Comparison of ENCODE assay signal across 21 cellular contexts in genomic region chr4:4491396-4491893, GRCh38. TPM values are rescaled to one million over a fixed set of nuclear protein-coding genes. Genes with fewer than 3 reads are reported as not detected.
A peak's percentile ranks its signal among the peaks of the same experiment; 100 is the strongest.
DNase-seq lines count a peak whose midpoint lies in the region; ATAC-seq, FAIRE-seq and TF ChIP-seq lines count a peak whose summit lies in the region.
"Had no signal": no experiment of that assay in that cellular context is flagged by ENCODE, and none has a peak within 500 bp of the region (broad histone marks: within the 10 kb centered on the region; RNA-seq: fewer than 3 reads in every experiment).

No MANE protein-coding gene starts in this region.

- BruUV-seq in A673 (replicated peaks; lab: Mats Ljungman, UMichigan), result no TSS peak

- H3K27me3 ChIP-seq in A673 (replicated peaks; ENCODE audit: insufficient read depth, low read depth, low read length, poor library complexity) (no peaks in the 10 kb centered on the region), OCI-LY3 (ENCODE audit: low read depth, low read length) (no peaks in the 10 kb centered on the region), right atrium auricular region (no peaks in the 10 kb centered on the region)
- H3K27me3 ChIP-seq: ascending aorta had no signal

- no peak for TF ChIP-seq CTCF in A673 (conservative IDR thresholded peaks at IDR 0.05; ENCODE audit: low read depth, low read length)
- TF ChIP-seq CTCF in OCI-LY3 (IDR thresholded peaks at IDR 0.05; ENCODE audit: low read depth, low read length), result no peak
- no peak for TF ChIP-seq CTCF in D721Med (IDR thresholded peaks at IDR 0.05; ENCODE audit: insufficient read depth, missing control alignments)
- no peak for TF ChIP-seq CTCF in right atrium auricular region (IDR thresholded peaks at IDR 0.05)
- TF ChIP-seq CTCF in natural killer cell (IDR thresholded peaks at IDR 0.05), result no peak

- H3K4me3 ChIP-seq in A673 (ENCODE audit: low read depth, low read length, poor library complexity, severe bottlenecking) (peak overlapping the region; percentile 24), OCI-LY3 (ENCODE audit: low read length) (peak overlapping the region; percentile 72), right atrium auricular region (no peak overlapping the region)
- H3K4me3 ChIP-seq: ascending aorta, HAP-1, prostate gland, skin epidermis had no signal

- CTCF ChIA-PET in A673 (lab: Charles Lee), result no interaction called here

- no peak overlapping the region for H3K4me3 Mint-ChIP-seq in natural killer cell
- H3K4me3 Mint-ChIP-seq: endodermal cell had no signal

- no peaks in the 10 kb centered on the region for H3K9me3 ChIP-seq in A673 (ENCODE audit: low read depth, low read length, poor library complexity, severe bottlenecking)
- H3K9me3 ChIP-seq in OCI-LY3 (ENCODE audit: insufficient read depth, low read length), result no peaks in the 10 kb centered on the region
- no peaks in the 10 kb centered on the region for H3K9me3 ChIP-seq in right atrium auricular region
- H3K9me3 ChIP-seq: ascending aorta, HAP-1, prostate gland had no signal

- intact Hi-C loops in A673 (cut with micrococcal nuclease; ENCODE audit: unreplicated experiment), result no loop called here
- intact Hi-C loops in natural killer cell (cut with micrococcal nuclease), result no loop called here

- H3K9me3 Mint-ChIP-seq in natural killer cell, result no peaks in the 10 kb centered on the region
- H3K9me3 Mint-ChIP-seq: endodermal cell; natural killer cell treated with Interleukin-12 subunit alpha and Interleukin-12 subunit beta and Interleukin-15 and Interleukin-18, amount 100 ng/mL, for 72 hours had no signal

- peak; percentile 36 for ATAC-seq in GM21723 (IDR thresholded peaks at IDR 0.05; ENCODE audit: unreplicated experiment)
- ATAC-seq in natural killer cell, result no peak
- ATAC-seq: natural killer cell treated with Interleukin-12 subunit alpha and Interleukin-12 subunit beta and Interleukin-15 and Interleukin-18, amount 100 ng/mL, for 72 hours had no signal

- H3K27ac ChIP-seq in A673 (ENCODE audit: low read depth, low read length, poor library complexity, severe bottlenecking), result peak overlapping the region; percentile 13
- peak overlapping the region; percentile 72 for H3K27ac ChIP-seq in OCI-LY3 (ENCODE audit: low read length)
- H3K27ac ChIP-seq in right atrium auricular region, result no peak overlapping the region
- H3K27ac ChIP-seq: ascending aorta, prostate gland had no signal

- no peaks in the 10 kb centered on the region for H3K36me3 Mint-ChIP-seq in natural killer cell
- H3K36me3 Mint-ChIP-seq: natural killer cell treated with Interleukin-12 subunit alpha and Interleukin-12 subunit beta and Interleukin-15 and Interleukin-18, amount 100 ng/mL, for 72 hours had no signal

- H3K27me3 Mint-ChIP-seq in natural killer cell (ENCODE audit: low read depth in 2 of 2), result no peaks in the 10 kb centered on the region
- H3K27me3 Mint-ChIP-seq: natural killer cell treated with Interleukin-12 subunit alpha and Interleukin-12 subunit beta and Interleukin-15 and Interleukin-18, amount 100 ng/mL, for 72 hours had no signal

- peaks cover 22% of the 10 kb centered on the region for H3K4me1 ChIP-seq in A673 (ENCODE audit: insufficient read depth, low read length, poor library complexity, severe bottlenecking)
- H3K4me1 ChIP-seq in OCI-LY3 (ENCODE audit: low read length), result peaks cover 43% of the 10 kb centered on the region
- H3K4me1 ChIP-seq in right atrium auricular region, result peaks cover 0 to 3% of the 10 kb centered on the region in 2 donors
- H3K4me1 ChIP-seq: ascending aorta, prostate gland had no signal

- peak overlapping the region; percentile 85 for H3K4me2 ChIP-seq in OCI-LY3 (ENCODE audit: low read length)

- H3K4me1 Mint-ChIP-seq in natural killer cell, result peaks cover 5 to 18% of the 10 kb centered on the region in 2 donors
- H3K4me1 Mint-ChIP-seq: endodermal cell had no signal

- H3K27ac Mint-ChIP-seq in natural killer cell, result no peak overlapping the region
- H3K27ac Mint-ChIP-seq: endodermal cell had no signal

- no peak for FAIRE-seq in D721Med (lab: Jason Lieb, UNC)

- no peak overlapping the region for H2AFZ ChIP-seq in OCI-LY3 (ENCODE audit: low read depth, low read length)

- DNase-seq in A673 (ENCODE audit: low spot score), result peak; percentile 16
- peak; percentile 15 for DNase-seq in germinal center (ENCODE audit: low spot score)
- DNase-seq in SKM-1 (lab: John Stamatoyannopoulos, UW; ENCODE audit: unreplicated experiment), result no peak
- DNase-seq in D721Med (ENCODE audit: insufficient read length, low spot score), result no peak
- no peak for DNase-seq in right atrium auricular region (ENCODE audit: low spot score)
- DNase-seq in natural killer cell, result no peak
- DNase-seq: 8988T; activated naive CD4-positive, alpha-beta T cell treated with Interleukin-2 at 50 U/mL for 16 hours; C1 segment of cervical spinal cord; endodermal cell; hypothalamus; NCI-H146; NCI-H82; T-helper 1 cell had no signal

- peaks cover 28% of the 10 kb centered on the region for H4K20me1 ChIP-seq in OCI-LY3 (ENCODE audit: insufficient read depth, low read length)

- H3K79me2 ChIP-seq in OCI-LY3 (ENCODE audit: low read length), result peaks cover 32% of the 10 kb centered on the region

- POLR2A ChIA-PET in A673 (lab: Charles Lee; ENCODE audit: low non-redundant PET), result no interaction called here

- H3K36me3 ChIP-seq in A673 (ENCODE audit: insufficient read depth, low read length, poor library complexity, severe bottlenecking) (no peaks in the 10 kb centered on the region), OCI-LY3 (replicated peaks; ENCODE audit: low read depth, low read length) (no peaks in the 10 kb centered on the region), right atrium auricular region (no peaks in the 10 kb centered on the region)
- H3K36me3 ChIP-seq: ascending aorta, HAP-1, prostate gland had no signal

- peak overlapping the region; percentile 54 for H3K9ac ChIP-seq in OCI-LY3 (ENCODE audit: low read length)

RNA-seq across cellular contexts. Expression of gene STX18, which starts 50.4 kb away (rescaled TPM):
- total RNA-seq in A673 (2021) (31.0 and 34.3 TPM in 2 replicates), right atrium auricular region (10 to 100 TPM in 1 of 2 donors, 1 to 10 TPM in 1; 8.8 to 10.8 TPM), natural killer cell (10 to 100 TPM; 23.1 to 32.8 (median 29.0) TPM)

Comparison
In these comparisons a context has a peak if more than half of its experiments do, and no peak if none do; other contexts are left out.
1. DNase-seq: peak in A673 (single experiment) and germinal center (single experiment); none in SKM-1 (single experiment), D721Med (single experiment), right atrium auricular region (single experiment) and natural killer cell (single experiment).
2. H3K27ac ChIP-seq: peak in A673 (single experiment) and OCI-LY3 (single experiment); none in right atrium auricular region (0 of 2).
3. H3K4me3 ChIP-seq: peak in A673 (single experiment) and OCI-LY3 (single experiment); none in right atrium auricular region (0 of 2).